ENCODE assay signal across 8 cellular contexts in the genomic region with DNA sequence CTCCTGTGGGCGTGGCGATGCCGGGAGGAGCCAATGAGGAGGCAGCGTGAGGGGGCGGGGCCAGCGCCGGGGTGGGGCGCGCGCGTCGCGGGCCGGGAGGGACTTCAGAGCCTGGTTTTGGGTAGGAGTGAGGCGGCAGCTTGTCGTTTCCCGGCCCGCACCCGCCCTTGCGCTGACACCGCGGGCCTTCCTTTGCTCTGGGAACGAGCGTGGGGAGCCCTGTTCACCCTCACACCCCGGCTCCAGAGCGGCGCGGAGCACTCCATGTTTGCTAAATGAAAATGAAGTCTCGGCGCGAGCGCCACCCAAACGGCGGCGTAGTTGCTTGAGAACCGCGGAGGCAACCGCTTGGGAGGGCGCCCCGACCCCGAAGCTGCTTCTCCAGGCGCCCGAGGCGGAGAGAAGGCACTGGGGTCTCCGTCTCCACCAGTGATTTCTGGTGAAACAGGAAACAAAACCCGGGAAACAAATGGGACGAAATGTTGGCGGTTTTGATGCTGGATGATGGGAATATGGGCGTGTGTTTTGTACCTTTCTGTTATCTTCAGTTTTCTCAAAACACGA. TPM values are rescaled to one million over a fixed set of nuclear protein-coding genes. Genes with fewer than 3 reads are reported as not detected.
DNase-seq lines count a peak whose midpoint lies in the region; ATAC-seq and TF ChIP-seq lines count a peak whose summit lies in the region.

No MANE protein-coding gene starts in this region.

- H3K36me3 ChIP-seq in cardiac muscle cell (peaks cover 8% of the 10 kb centered on the region), adipocyte (ENCODE audit: control insufficient read depth, insufficient read depth, low read length, severe bottlenecking) (peaks cover 16% of the 10 kb centered on the region), right lobe of liver (peaks cover 0 to 18% (median 7%) of the 10 kb centered on the region in 4 donors), upper lobe of right lung (peaks cover 17% of the 10 kb centered on the region)

- 0% methylated on average over 27 of the region's 50 CpGs for WGBS in right lobe of liver (ENCODE audit: insufficient coverage, low coverage, low lambda C conversion rate, missing lambda C conversion rate)

- DNase-seq in cardiac muscle cell (ENCODE audit: low read depth in 1 of 2, low spot score in 1 of 2) (no peak), Right ventricle myocardium inferior (ENCODE audit: missing footprints) (no peak), adipocyte (ENCODE audit: low read depth) (no peak), right lobe of liver (peak in 1 of 3 donors; percentile 100), upper lobe of right lung (no peak), T-helper 9 cell (no peak)
- no peak for DNase-seq in stimulated activated CD4-positive, alpha-beta T cell treated with anti-CD3 and anti-CD28 coated beads, Interleukin-4, amount 100 ng/mL, for 1 hour

- ATAC-seq in Right ventricle myocardium inferior (no peak), HG03432 (IDR thresholded peaks at IDR 0.05; ENCODE audit: unreplicated experiment) (peak; percentile 27), right lobe of liver (no peak), upper lobe of right lung (no peak)

- peak overlapping the region; percentile 54 for H3K4me3 ChIP-seq in cardiac muscle cell
- H3K4me3 ChIP-seq in adipocyte (ENCODE audit: low read length) = peak overlapping the region; percentile 96
- peak overlapping the region; percentile 62 to 94 (median 89) for H3K4me3 ChIP-seq in right lobe of liver
- peak overlapping the region; percentile 82 for H3K4me3 ChIP-seq in upper lobe of right lung

- peak overlapping the region; percentile 75 for H3K27ac ChIP-seq in cardiac muscle cell
- peak overlapping the region; percentile 39 to 71 (median 55) for H3K27ac ChIP-seq in right lobe of liver
- peak overlapping the region; percentile 89 for H3K27ac ChIP-seq in upper lobe of right lung

- H3K9ac ChIP-seq in adipocyte (ENCODE audit: low read length) = peak overlapping the region; percentile 92

- intact Hi-C loops in Right ventricle myocardium inferior (cut with DNase I) = loop anchor here (1.0 to 10.0 kb wide), 4 partner anchors 25 to 794 kb away; partner anchors contain the start of gene TADA2B
- intact Hi-C loops in right lobe of liver (cut with DNase I) = no loop called here
- intact Hi-C loops in upper lobe of right lung (cut with DNase I) = no loop called here

- H3K4me1 ChIP-seq in cardiac muscle cell (ENCODE audit: low read depth) (peaks cover 6% of the 10 kb centered on the region), adipocyte (ENCODE audit: control insufficient read depth, insufficient read depth, low read length) (peaks cover 20% of the 10 kb centered on the region), right lobe of liver (peaks cover 0 to 20% (median 7%) of the 10 kb centered on the region in 4 donors), upper lobe of right lung (peaks cover 28% of the 10 kb centered on the region)

- no peaks in the 10 kb centered on the region for H3K27me3 ChIP-seq in cardiac muscle cell
- no peaks in the 10 kb centered on the region for H3K27me3 ChIP-seq in adipocyte (replicated peaks; ENCODE audit: control insufficient read depth, insufficient read depth, low read length)
- H3K27me3 ChIP-seq in right lobe of liver = no peaks in the 10 kb centered on the region
- H3K27me3 ChIP-seq in upper lobe of right lung = no peaks in the 10 kb centered on the region

- H3K9me3 ChIP-seq in cardiac muscle cell (ENCODE audit: low read depth) (no peaks in the 10 kb centered on the region), adipocyte (ENCODE audit: control insufficient read depth, low read length) (no peaks in the 10 kb centered on the region), right lobe of liver (no peaks in the 10 kb centered on the region), upper lobe of right lung (no peaks in the 10 kb centered on the region)

- no peak for TF ChIP-seq CTCF in cardiac muscle cell (IDR thresholded peaks at IDR 0.05; ENCODE audit: low read depth, low read length)
- TF ChIP-seq CTCF in right lobe of liver (IDR thresholded peaks at IDR 0.05) = no peak
- TF ChIP-seq CTCF in upper lobe of right lung (IDR thresholded peaks at IDR 0.05) = no peak

- TF ChIP-seq POLR2A in right lobe of liver (IDR thresholded peaks at IDR 0.05) = no peak

RNA-seq across cellular contexts. Expression of gene GRPEL1, which starts 0.5 kb away (rescaled TPM):
- total RNA-seq in cardiac muscle cell = 21.2 and 24.0 TPM in 2 replicates
- 57.8 and 58.8 TPM in 2 replicates for polyA plus RNA-seq in cardiac muscle cell
- 61.5 TPM for total RNA-seq in Right ventricle myocardium inferior
- total RNA-seq in right lobe of liver = 10 to 100 TPM; 30.0 to 49.2 (median 45.3) TPM
- 27.8 TPM for total RNA-seq in upper lobe of right lung

RNA-seq across cellular contexts. Expression of gene TADA2B, which starts 25.2 kb away (rescaled TPM):
- 21.3 and 29.0 TPM in 2 replicates for total RNA-seq in cardiac muscle cell
- polyA plus RNA-seq in cardiac muscle cell = 21.5 and 22.0 TPM in 2 replicates
- total RNA-seq in Right ventricle myocardium inferior = 33.3 TPM
- total RNA-seq in right lobe of liver = 10 to 100 TPM; 12.1 to 16.3 (median 14.0) TPM
- 23.2 TPM for total RNA-seq in upper lobe of right lung
